ENCODE assay signal across 17 cellular contexts in genomic region chr3:43793648-43794372, GRCh38.
"Had no signal": no experiment of that assay in that cellular context is flagged by ENCODE, and none has a peak within 500 bp of the region (broad histone marks: within the 10 kb centered on the region; RNA-seq: fewer than 3 reads in every experiment).

No MANE protein-coding gene starts in this region.

- DNase-seq: cerebellar nuclear complex; erythroblast; foreskin melanocyte; left lung; lower lobe of right lung; natural killer cell; nucleus accumbens; right lobe of liver; stimulated activated CD4-positive, alpha-beta T cell treated with anti-CD3 and anti-CD28 coated beads, Interleukin-4, amount 100 ng/mL, for 1 hour; stimulated activated CD8-positive, alpha-beta memory T cell treated with anti-CD3 and anti-CD28 coated beads, Interleukin-4, amount 100 ng/mL, for 48 hours; stimulated activated naive CD8-positive, alpha-beta T cell treated with anti-CD3 and anti-CD28 coated beads, Interleukin-15, Interleukin-2, amounts not matched to agents 100 U/mL and 50 U/mL, for 24 hours; tibial artery; upper lobe of left lung had no signal

- H3K27me3 ChIP-seq: left lung, right lobe of liver, tibial artery, upper lobe of left lung had no signal

- H3K4me1 ChIP-seq: left lung, lower lobe of right lung, parathyroid adenoma, prostate gland, right lobe of liver, tibial artery, upper lobe of left lung had no signal

- FAIRE-seq: colon had no signal

- H2AFZ ChIP-seq: parathyroid adenoma had no signal

- H3K9me3 ChIP-seq: left lung, lower lobe of right lung, prostate gland, right lobe of liver, tibial artery, upper lobe of left lung had no signal

- ATAC-seq: lower lobe of right lung; natural killer cell; right lobe of liver; stimulated activated effector memory CD8-positive, alpha-beta T cell treated with anti-CD3 and anti-CD28 coated beads, Interleukin-12 subunit alpha, Interleukin-12 subunit beta, amount 100 ng/mL, for 72 hours; stimulated activated naive CD8-positive, alpha-beta T cell treated with anti-CD3 and anti-CD28 coated beads, Interleukin-15, Interleukin-2, amounts not matched to agents 100 U/mL and 50 U/mL, for 24 hours had no signal

- H3K4me3 ChIP-seq: left lung, lower lobe of right lung, prostate gland, right lobe of liver, tibial artery, upper lobe of left lung had no signal

- H3K9ac ChIP-seq: parathyroid adenoma had no signal

- H3K36me3 ChIP-seq: left lung, lower lobe of right lung, prostate gland, right lobe of liver, tibial artery, upper lobe of left lung had no signal

- H3K27ac ChIP-seq: left lung, lower lobe of right lung, parathyroid adenoma, prostate gland, right lobe of liver, tibial artery, upper lobe of left lung had no signal

- H3K79me2 ChIP-seq: parathyroid adenoma had no signal
